In genomic region chr1:201463071-201463552, GRCh38 we compare ENCODE assay signal across 9 cellular contexts. TPM values are rescaled to one million over a fixed set of nuclear protein-coding genes. Genes with fewer than 3 reads are reported as not detected.
DNase-seq lines count a peak whose midpoint lies in the region; ATAC-seq, FAIRE-seq and TF ChIP-seq lines count a peak whose summit lies in the region.
"Had no signal": no experiment of that assay in that cellular context is flagged by ENCODE, and none has a peak within 500 bp of the region (broad histone marks: within the 10 kb centered on the region; RNA-seq: fewer than 3 reads in every experiment).

No MANE protein-coding gene starts in this region.

- dilution Hi-C loops in endothelial cell of umbilical vein (cut with MboI; ENCODE audit: extremely low pct_ligation_motif_present, low sequenced_read_pairs): no loop called here

- H3K4me1 ChIP-seq in endothelial cell of umbilical vein (ENCODE audit: control insufficient read depth, extremely low read depth, insufficient read depth, low read length): peaks cover 13% of the 10 kb centered on the region

- peaks cover 11% of the 10 kb centered on the region for H3K79me2 ChIP-seq in endothelial cell of umbilical vein (ENCODE audit: control insufficient read depth, insufficient read depth, low read length)

- H3K27me3 ChIP-seq in endothelial cell of umbilical vein (ENCODE audit: control insufficient read depth in 2 of 2, insufficient read depth in 2 of 2, low read length in 2 of 2): no peaks in the 10 kb centered on the region

- H3K9ac ChIP-seq in endothelial cell of umbilical vein (replicated peaks; ENCODE audit: extremely low read depth, insufficient read depth, low read length): no peak overlapping the region

- TF ChIP-seq POLR2A in endothelial cell of umbilical vein (IDR thresholded peaks at IDR 0.05; ENCODE audit: low read depth, low read length): peak; percentile 25

- CTCF ChIA-PET in AG04449 (lab: Yijun Ruan, JAX) (interaction anchor here (1.2 to 11.3 kb wide), 5 partner anchors 10 to 49 kb away, joined by 3 to 119 read pairs (median 25); no protein-coding TSS in a partner anchor), endothelial cell of umbilical vein (lab: Charles Lee) (interaction anchor here (0.6 to 6.7 kb wide), 4 partner anchors 15 to 60 kb away, joined by 4 to 58 read pairs (median 32); no protein-coding TSS in a partner anchor)

- no peak overlapping the region for H3K27ac ChIP-seq in endothelial cell of umbilical vein (ENCODE audit: insufficient read depth, low read depth, low read length)

- DNase-seq in AG04449 (ENCODE audit: low read depth, low spot score) (no peak), MV-4-11 (lab: John Stamatoyannopoulos, UW) (peak; percentile 18), endothelial cell of umbilical vein (ENCODE audit: low read depth, low spot score) (no peak), myocyte (ENCODE audit: low read depth) (peak; percentile 89), NCI-H1930 (lab: John Stamatoyannopoulos, UW) (no peak), CD1c-positive myeloid dendritic cell (ENCODE audit: extremely low spot score) (no peak), GF-D8 (lab: John Stamatoyannopoulos, UW) (no peak)
- DNase-seq: NCI-H526 had no signal

- POLR2A ChIA-PET in AG04449 (lab: Yijun Ruan, JAX): interaction anchor here (1.9 to 2.5 kb wide), 2 partner anchors 15 to 27 kb away, joined by 5 to 13 read pairs; no protein-coding TSS in a partner anchor
- POLR2A ChIA-PET in endothelial cell of umbilical vein (lab: Charles Lee): interaction anchor here (0.8 kb wide), 1 partner anchor 15 kb away, joined by 6 read pairs; no protein-coding TSS in a partner anchor

- intact Hi-C loops in endothelial cell of umbilical vein (cut with micrococcal nuclease): no loop called here

- FAIRE-seq in endothelial cell of umbilical vein (lab: Jason Lieb, UNC): peak; percentile 44

- H3K4me3 ChIP-seq in AG04449 (ENCODE audit: low read depth, low read length): no peak overlapping the region
- no peak overlapping the region for H3K4me3 ChIP-seq in endothelial cell of umbilical vein (replicated peaks in 1 of 3; ENCODE audit: insufficient read depth in 1 of 3, low read depth in 1 of 3, low read length in 3 of 3)

- H2AFZ ChIP-seq in endothelial cell of umbilical vein (ENCODE audit: low read depth, low read length): no peak overlapping the region

- no peaks in the 10 kb centered on the region for H3K9me1 ChIP-seq in endothelial cell of umbilical vein (replicated peaks; ENCODE audit: control insufficient read depth, extremely low read depth, insufficient read depth, low read length)

- no peaks in the 10 kb centered on the region for H4K20me1 ChIP-seq in endothelial cell of umbilical vein (replicated peaks; ENCODE audit: control insufficient read depth, extremely low read depth, insufficient read depth, low read length)

- TF ChIP-seq CTCF in AG04449 (IDR thresholded peaks at IDR 0.05; ENCODE audit: insufficient read depth, low read length, missing control alignments): peak; percentile 26
- TF ChIP-seq CTCF in endothelial cell of umbilical vein (IDR thresholded peaks at IDR 0.05; ENCODE audit: extremely low read depth in 1 of 2, insufficient read depth in 1 of 2, low read depth in 1 of 2, low read length in 2 of 2): peak in 1 of 2 donors; percentile 37

- BruUV-seq in endothelial cell of umbilical vein (replicated peaks; lab: Mats Ljungman, UMichigan): no TSS peak

- no peaks in the 10 kb centered on the region for H3K9me3 ChIP-seq in endothelial cell of umbilical vein (replicated peaks; ENCODE audit: control insufficient read depth, insufficient read depth, low read length)

- peaks cover 0 to 12% of the 10 kb centered on the region in 2 experiments for H3K36me3 ChIP-seq in endothelial cell of umbilical vein (ENCODE audit: control insufficient read depth in 2 of 2, extremely low read depth in 1 of 2, insufficient read depth in 2 of 2, low read length in 2 of 2)

- no peak for ATAC-seq in HG03442 (IDR thresholded peaks at IDR 0.05; ENCODE audit: unreplicated experiment)

- no peak overlapping the region for H3K4me2 ChIP-seq in endothelial cell of umbilical vein (ENCODE audit: insufficient read depth, low read length)

TF ChIP-seq in endothelial cell of umbilical vein, 7 proteins besides CTCF, POLR2A, EP300 and RAD21:
- TF ChIP-seq POLR2AphosphoS5 (IDR thresholded peaks at IDR 0.05; ENCODE audit: insufficient read depth, low read depth, low read length) (peak; percentile 12), MAX (IDR thresholded peaks at IDR 0.05; ENCODE audit: insufficient read depth, insufficient read length) (no peak)
TF ChIP-seq in endothelial cell of umbilical vein: peak in this region for 1.

RNA-seq across cellular contexts. Expression of gene PHLDA3, which starts 5.9 kb away (rescaled TPM):
- total RNA-seq in endothelial cell of umbilical vein: 29.5 and 35.6 TPM in 2 replicates
- 21.4 and 24.4 TPM in 2 replicates for polyA plus RNA-seq in endothelial cell of umbilical vein
- 14.4 and 26.7 TPM in 2 replicates for polyA plus RNA-seq in endothelial cell of umbilical vein (2011; cell fraction: cytosol; rRNA removed)
- 9.6 and 10.4 TPM in 2 replicates for polyA plus RNA-seq in endothelial cell of umbilical vein (2011; cell fraction: nucleus; rRNA removed)
- 21.0 and 23.4 TPM in 2 replicates for polyA plus RNA-seq in endothelial cell of umbilical vein (2012)
- polyA minus RNA-seq in endothelial cell of umbilical vein: 7.8 and 8.0 TPM in 2 replicates
- polyA minus RNA-seq in endothelial cell of umbilical vein (2011; cell fraction: cytosol; rRNA and poly(A)+ RNA removed): 19.4 TPM
- polyA minus RNA-seq in endothelial cell of umbilical vein (2011; cell fraction: nucleus; rRNA and poly(A)+ RNA removed): 3.2 and 8.5 TPM in 2 replicates
- total RNA-seq in myocyte: 267 and 319 TPM in 2 replicates
- polyA plus RNA-seq in myocyte (2012): 271 TPM

RNA-seq across cellular contexts. Expression of gene TNNI1, which starts 41.6 kb away (rescaled TPM):
- not detected in 2 replicates for total RNA-seq in endothelial cell of umbilical vein
- polyA plus RNA-seq in endothelial cell of umbilical vein: not detected in 2 replicates
- not detected in 2 replicates for polyA plus RNA-seq in endothelial cell of umbilical vein (2011; cell fraction: cytosol; rRNA removed)
- not detected in 2 replicates for polyA plus RNA-seq in endothelial cell of umbilical vein (2011; cell fraction: nucleus; rRNA removed)
- polyA plus RNA-seq in endothelial cell of umbilical vein (2012): not detected in 2 replicates
- not detected in 2 replicates for polyA minus RNA-seq in endothelial cell of umbilical vein
- polyA minus RNA-seq in endothelial cell of umbilical vein (2011; cell fraction: cytosol; rRNA and poly(A)+ RNA removed): not detected
- not detected in 2 replicates for polyA minus RNA-seq in endothelial cell of umbilical vein (2011; cell fraction: nucleus; rRNA and poly(A)+ RNA removed)
- 9,118 and 11,163 TPM in 2 replicates for total RNA-seq in myocyte
- 4,992 TPM for polyA plus RNA-seq in myocyte (2012)

RNA-seq across cellular contexts. Expression of gene CSRP1, which starts 43.8 kb away (rescaled TPM):
- total RNA-seq in endothelial cell of umbilical vein: 332 and 393 TPM in 2 replicates
- polyA plus RNA-seq in endothelial cell of umbilical vein: 510 and 560 TPM in 2 replicates
- polyA plus RNA-seq in endothelial cell of umbilical vein (2011; cell fraction: cytosol; rRNA removed): 538 and 578 TPM in 2 replicates
- polyA plus RNA-seq in endothelial cell of umbilical vein (2011; cell fraction: nucleus; rRNA removed): 426 and 474 TPM in 2 replicates
- 291 and 393 TPM in 2 replicates for polyA plus RNA-seq in endothelial cell of umbilical vein (2012)
- polyA minus RNA-seq in endothelial cell of umbilical vein: 360 and 393 TPM in 2 replicates
- polyA minus RNA-seq in endothelial cell of umbilical vein (2011; cell fraction: cytosol; rRNA and poly(A)+ RNA removed): 93.8 TPM
- polyA minus RNA-seq in endothelial cell of umbilical vein (2011; cell fraction: nucleus; rRNA and poly(A)+ RNA removed): 111 and 143 TPM in 2 replicates
- total RNA-seq in myocyte: 184 and 198 TPM in 2 replicates
- polyA plus RNA-seq in myocyte (2012): 472 TPM

Comparison
In these comparisons a context has a peak if more than half of its experiments do, and no peak if none do; other contexts are left out.
1. DNase-seq: peak in MV-4-11 (single experiment) and myocyte (single experiment); none in AG04449 (single experiment), endothelial cell of umbilical vein (single experiment), NCI-H1930 (0 of 2), CD1c-positive myeloid dendritic cell (single experiment) and GF-D8 (single experiment).
2. RNA of gene TNNI1, which starts 41.6 kb away (total RNA-seq): 9,118 to 11,163 TPM in myocyte; not detected in endothelial cell of umbilical vein; every median in the first group is over 1,000 times any median in the second.